25 cellular contexts compared by ENCODE assay signal in the genomic region with DNA sequence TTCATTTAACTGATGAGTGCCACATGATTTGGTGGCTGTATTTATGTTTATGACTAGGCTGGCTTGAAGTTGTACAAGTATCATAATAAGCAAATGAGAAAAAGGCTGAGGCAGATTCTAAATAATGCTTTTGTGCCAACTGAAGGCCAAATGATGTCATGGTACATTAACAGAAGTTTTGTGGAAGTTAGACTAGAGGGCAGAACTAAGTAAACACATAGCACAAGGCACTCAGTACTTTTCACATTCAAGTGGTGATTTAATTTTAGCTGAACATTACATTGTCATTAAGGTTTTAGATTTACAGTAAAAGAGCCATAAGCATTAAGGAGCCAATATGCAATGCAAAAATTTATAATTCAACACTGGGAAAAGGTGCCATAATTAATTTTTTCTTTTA. TPM values are rescaled to one million over a fixed set of nuclear protein-coding genes. Genes with fewer than 3 reads are reported as not detected.
DNase-seq lines count a peak whose midpoint lies in the region; ATAC-seq and FAIRE-seq lines count a peak whose summit lies in the region.
"Had no signal": no experiment of that assay in that cellular context is flagged by ENCODE, and none has a peak within 500 bp of the region (broad histone marks: within the 10 kb centered on the region; RNA-seq: fewer than 3 reads in every experiment).

No MANE protein-coding gene starts in this region.

- H3K9me3 Mint-ChIP-seq in T-helper 2 cell treated with Interferon-gamma antibody and Interleukin-4, amounts not matched to agents 5 μg/mL and 100 μg/mL, for 36 hours = no peaks in the 10 kb centered on the region
- H3K9me3 Mint-ChIP-seq in CD4-positive, CD25-positive, alpha-beta regulatory T cell = no peaks in the 10 kb centered on the region
- H3K9me3 Mint-ChIP-seq: GM23338, IgD-negative memory B cell had no signal

- no peak overlapping the region for H3K4me3 ChIP-seq in CD4-positive, CD25-positive, alpha-beta regulatory T cell (ENCODE audit: low read depth, low read length)
- H3K4me3 ChIP-seq: A549, BLaER1, GM23338, MG63, SK-N-MC had no signal

- in situ Hi-C loops in KBM-7 (cut with MboI; ENCODE audit: low pct_unique_long_range_greater_than_20kb, low sequenced_read_pairs) = no loop called here

- H3K27ac ChIP-seq in CD4-positive, CD25-positive, alpha-beta regulatory T cell (ENCODE audit: insufficient read depth, low read length, poor library complexity, severe bottlenecking) = no peak overlapping the region
- H3K27ac ChIP-seq: A549, BLaER1, SK-N-MC had no signal

- no peak overlapping the region for H3K4me3 Mint-ChIP-seq in T-helper 2 cell treated with Interferon-gamma antibody and Interleukin-4, amounts not matched to agents 5 μg/mL and 100 μg/mL, for 36 hours
- H3K4me3 Mint-ChIP-seq in CD4-positive, CD25-positive, alpha-beta regulatory T cell = no peak overlapping the region
- H3K4me3 Mint-ChIP-seq: GM23338, IgD-negative memory B cell had no signal

- no peaks in the 10 kb centered on the region for H3K9me3 ChIP-seq in CD4-positive, CD25-positive, alpha-beta regulatory T cell (ENCODE audit: control insufficient read depth in 2 of 2, low read length in 2 of 2)
- H3K9me3 ChIP-seq: A549, BLaER1, MG63 had no signal

- ATAC-seq in CD4-positive, CD25-positive, alpha-beta regulatory T cell (ENCODE audit: low read depth in 2 of 2) = no peak
- ATAC-seq in left lobe of liver (peak; percentile 52), GM18517 (IDR thresholded peaks at IDR 0.05; ENCODE audit: unreplicated experiment) (no peak)
- ATAC-seq: A549, GM23338 had no signal

- no peaks in the 10 kb centered on the region for H3K27me3 ChIP-seq in CD4-positive, CD25-positive, alpha-beta regulatory T cell (ENCODE audit: control insufficient read depth, insufficient read depth, low read length)
- H3K27me3 ChIP-seq: BLaER1, MG63 had no signal

- DNase-seq in T-helper 2 cell treated with Interferon-gamma antibody and Interleukin-4, amounts not matched to agents 5 μg/mL and 100 μg/mL, for 36 hours (ENCODE audit: low spot score) = no peak
- DNase-seq in T-helper 2 cell (no peak), NCI-H345 (lab: John Stamatoyannopoulos, UW) (peak; percentile 45), left lobe of liver (ENCODE audit: low spot score) (no peak), KBM-7 (no peak), GM19239 (ENCODE audit: insufficient read length, low spot score) (no peak)
- DNase-seq in CD4-positive, CD25-positive, alpha-beta regulatory T cell = no peak
- DNase-seq: HCEC 1CT, Kasumi-1, MG63, NCI-H1048, NCI-H146, NCI-H2081 treated with DMSO at 0.1 percent for 48 hours, NCI-H2227 treated with DMSO at 0.1 percent for 48 hours, NCI-H526 treated with DMSO at 0.1 percent for 48 hours, OCI-M1, SHP77 had no signal

- H3K36me3 ChIP-seq in CD4-positive, CD25-positive, alpha-beta regulatory T cell (ENCODE audit: control insufficient read depth, insufficient read depth, low read length) = peaks cover 95% of the 10 kb centered on the region

- H3K27me3 Mint-ChIP-seq in T-helper 2 cell treated with Interferon-gamma antibody and Interleukin-4, amounts not matched to agents 5 μg/mL and 100 μg/mL, for 36 hours (ENCODE audit: low read depth) = no peaks in the 10 kb centered on the region
- no peaks in the 10 kb centered on the region for H3K27me3 Mint-ChIP-seq in CD4-positive, CD25-positive, alpha-beta regulatory T cell
- H3K27me3 Mint-ChIP-seq: IgD-negative memory B cell had no signal

- H3K27ac Mint-ChIP-seq in T-helper 2 cell treated with Interferon-gamma antibody and Interleukin-4, amounts not matched to agents 5 μg/mL and 100 μg/mL, for 36 hours = peak overlapping the region; percentile 15
- H3K27ac Mint-ChIP-seq in CD4-positive, CD25-positive, alpha-beta regulatory T cell = peak overlapping the region in 2 of 3 donors; percentile 20 to 35
- H3K27ac Mint-ChIP-seq: GM23338 had no signal

- H3K36me3 Mint-ChIP-seq in T-helper 2 cell treated with Interferon-gamma antibody and Interleukin-4, amounts not matched to agents 5 μg/mL and 100 μg/mL, for 36 hours (ENCODE audit: low read depth) = peaks cover 80% of the 10 kb centered on the region
- peaks cover 62% of the 10 kb centered on the region for H3K36me3 Mint-ChIP-seq in CD4-positive, CD25-positive, alpha-beta regulatory T cell

- peaks cover 2% of the 10 kb centered on the region for H3K4me1 ChIP-seq in CD4-positive, CD25-positive, alpha-beta regulatory T cell (ENCODE audit: control insufficient read depth, insufficient read depth, low read length, poor library complexity, severe bottlenecking)
- H3K4me1 ChIP-seq: A549, BLaER1 had no signal

- no peak for FAIRE-seq in GM19239 (lab: Jason Lieb, UNC)
- FAIRE-seq: A549, D721Med, HTR-8/SVneo had no signal

- H3K4me1 Mint-ChIP-seq in T-helper 2 cell treated with Interferon-gamma antibody and Interleukin-4, amounts not matched to agents 5 μg/mL and 100 μg/mL, for 36 hours (ENCODE audit: low read depth) = peaks cover 10% of the 10 kb centered on the region
- H3K4me1 Mint-ChIP-seq in CD4-positive, CD25-positive, alpha-beta regulatory T cell = peaks cover 11 to 21% (median 15%) of the 10 kb centered on the region in 4 donors

RNA-seq across cellular contexts. Expression of a gene that starts 21.1 kb away (rescaled TPM):
- total RNA-seq in CD4-positive, CD25-positive, alpha-beta regulatory T cell = 166 TPM
- polyA plus RNA-seq in CD4-positive, CD25-positive, alpha-beta regulatory T cell = 100 to 1,000 TPM; 166 to 177 (median 175) TPM
- total RNA-seq in left lobe of liver = 42.8 TPM

RNA-seq across cellular contexts. Expression of a gene that starts 32.7 kb away (rescaled TPM):
- 6.1 TPM for total RNA-seq in CD4-positive, CD25-positive, alpha-beta regulatory T cell
- 10 to 100 TPM; 19.8 to 50.0 (median 34.8) TPM for polyA plus RNA-seq in CD4-positive, CD25-positive, alpha-beta regulatory T cell
- total RNA-seq in left lobe of liver = 1.5 TPM
